Comparison of ENCODE assay signal across 1 cellular context in genomic region chr6:44475779-44476434, GRCh38.
TF ChIP-seq lines count a peak whose summit lies in the region.

No MANE protein-coding gene starts in this region.

TF ChIP-seq in HepG2, 621 proteins besides CTCF, POLR2A, EP300 and RAD21 (continued from another document):
- TF ChIP-seq, protein P1, sequence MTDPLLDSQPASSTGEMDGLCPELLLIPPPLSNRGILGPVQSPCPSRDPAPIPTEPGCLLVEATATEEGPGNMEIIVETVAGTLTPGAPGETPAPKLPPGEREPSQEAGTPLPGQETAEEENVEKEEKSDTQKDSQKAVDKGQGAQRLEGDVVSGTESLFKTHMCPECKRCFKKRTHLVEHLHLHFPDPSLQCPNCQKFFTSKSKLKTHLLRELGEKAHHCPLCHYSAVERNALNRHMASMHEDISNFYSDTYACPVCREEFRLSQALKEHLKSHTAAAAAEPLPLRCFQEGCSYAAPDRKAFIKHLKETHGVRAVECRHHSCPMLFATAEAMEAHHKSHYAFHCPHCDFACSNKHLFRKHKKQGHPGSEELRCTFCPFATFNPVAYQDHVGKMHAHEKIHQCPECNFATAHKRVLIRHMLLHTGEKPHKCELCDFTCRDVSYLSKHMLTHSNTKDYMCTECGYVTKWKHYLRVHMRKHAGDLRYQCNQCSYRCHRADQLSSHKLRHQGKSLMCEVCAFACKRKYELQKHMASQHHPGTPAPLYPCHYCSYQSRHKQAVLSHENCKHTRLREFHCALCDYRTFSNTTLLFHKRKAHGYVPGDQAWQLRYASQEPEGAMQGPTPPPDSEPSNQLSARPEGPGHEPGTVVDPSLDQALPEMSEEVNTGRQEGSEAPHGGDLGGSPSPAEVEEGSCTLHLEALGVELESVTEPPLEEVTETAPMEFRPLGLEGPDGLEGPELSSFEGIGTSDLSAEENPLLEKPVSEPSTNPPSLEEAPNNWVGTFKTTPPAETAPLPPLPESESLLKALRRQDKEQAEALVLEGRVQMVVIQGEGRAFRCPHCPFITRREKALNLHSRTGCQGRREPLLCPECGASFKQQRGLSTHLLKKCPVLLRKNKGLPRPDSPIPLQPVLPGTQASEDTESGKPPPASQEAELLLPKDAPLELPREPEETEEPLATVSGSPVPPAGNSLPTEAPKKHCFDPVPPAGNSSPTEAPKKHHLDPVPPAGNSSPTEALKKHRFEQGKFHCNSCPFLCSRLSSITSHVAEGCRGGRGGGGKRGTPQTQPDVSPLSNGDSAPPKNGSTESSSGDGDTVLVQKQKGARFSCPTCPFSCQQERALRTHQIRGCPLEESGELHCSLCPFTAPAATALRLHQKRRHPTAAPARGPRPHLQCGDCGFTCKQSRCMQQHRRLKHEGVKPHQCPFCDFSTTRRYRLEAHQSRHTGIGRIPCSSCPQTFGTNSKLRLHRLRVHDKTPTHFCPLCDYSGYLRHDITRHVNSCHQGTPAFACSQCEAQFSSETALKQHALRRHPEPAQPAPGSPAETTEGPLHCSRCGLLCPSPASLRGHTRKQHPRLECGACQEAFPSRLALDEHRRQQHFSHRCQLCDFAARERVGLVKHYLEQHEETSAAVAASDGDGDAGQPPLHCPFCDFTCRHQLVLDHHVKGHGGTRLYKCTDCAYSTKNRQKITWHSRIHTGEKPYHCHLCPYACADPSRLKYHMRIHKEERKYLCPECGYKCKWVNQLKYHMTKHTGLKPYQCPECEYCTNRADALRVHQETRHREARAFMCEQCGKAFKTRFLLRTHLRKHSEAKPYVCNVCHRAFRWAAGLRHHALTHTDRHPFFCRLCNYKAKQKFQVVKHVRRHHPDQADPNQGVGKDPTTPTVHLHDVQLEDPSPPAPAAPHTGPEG (CRISPR knock-in tag; IDR thresholded peaks at IDR 0.05), result no peak
- TF ChIP-seq ZNF547 (CRISPR knock-in tag; IDR thresholded peaks at IDR 0.05) (no peak), HNF4G (IDR thresholded peaks at IDR 0.05; ENCODE audit: borderline replicate concordance, low read depth, low read length) (no peak), HNF4G (CRISPR knock-in tag; IDR thresholded peaks at IDR 0.05; ENCODE audit: borderline replicate concordance, low read depth) (0 out of 2 replicates have a peak, but pooled peaks have one; percentile 39), FOXO4 (CRISPR knock-in tag; conservative IDR thresholded peaks at IDR 0.05) (0 out of 2 replicates have a peak, but pooled peaks have one; percentile 93), HIVEP1 (CRISPR knock-in tag; IDR thresholded peaks at IDR 0.05) (peak; percentile 15; the same call in 1 of the 2 replicates), ATM (IDR thresholded peaks at IDR 0.05; ENCODE audit: borderline replicate concordance) (no peak), ZNF782 (CRISPR knock-in tag; IDR thresholded peaks at IDR 0.05; ENCODE audit: borderline replicate concordance) (peak; percentile 73; the same call in 1 of the 2 replicates), SNAI1 (CRISPR knock-in tag; IDR thresholded peaks at IDR 0.05; ENCODE audit: borderline replicate concordance) (no peak), MAFK (conservative IDR thresholded peaks at IDR 0.05 in 1 of 2, IDR thresholded peaks at IDR 0.05 in 1 of 2; ENCODE audit: low read length in 2 of 2) (no peak), ZNF510 (CRISPR knock-in tag; IDR thresholded peaks at IDR 0.05; ENCODE audit: low read depth) (no peak), RXRA (CRISPR knock-in tag; IDR thresholded peaks at IDR 0.05) (0 out of 2 replicates have a peak, but pooled peaks have one; percentile 33), NRL (CRISPR knock-in tag; IDR thresholded peaks at IDR 0.05; ENCODE audit: borderline replicate concordance) (peak; percentile 83; the same call in 1 of the 2 replicates), ZNF567 (CRISPR knock-in tag; IDR thresholded peaks at IDR 0.05; ENCODE audit: borderline replicate concordance) (peak; percentile 69; the same call in 1 of the 2 replicates), NR1H2 (CRISPR knock-in tag; IDR thresholded peaks at IDR 0.05; ENCODE audit: borderline replicate concordance, low read depth) (no peak), ARNT (IDR thresholded peaks at IDR 0.05) (no peak), TEAD3 (CRISPR knock-in tag; optimal IDR thresholded peaks at IDR 0.05; ENCODE audit: borderline replicate concordance) (peak; percentile 68), PLRG1 (conservative IDR thresholded peaks at IDR 0.05) (no peak), FOSL1 (CRISPR knock-in tag; IDR thresholded peaks at IDR 0.05; ENCODE audit: borderline replicate concordance) (no peak), ISL2 (CRISPR knock-in tag; IDR thresholded peaks at IDR 0.05) (0 out of 2 replicates have a peak, but pooled peaks have one; percentile 16), ZNF331 (CRISPR knock-in tag; IDR thresholded peaks at IDR 0.05) (peak; percentile 52; the same call in 1 of the 2 replicates), ATRX (CRISPR knock-in tag; IDR thresholded peaks at IDR 0.05; ENCODE audit: borderline replicate concordance) (no peak), ZNF780A (CRISPR knock-in tag; IDR thresholded peaks at IDR 0.05) (no peak), IKZF1 (IDR thresholded peaks at IDR 0.05) (no peak), ZFX (CRISPR knock-in tag; IDR thresholded peaks at IDR 0.05; ENCODE audit: low read depth) (peak; percentile 33; the same call in 1 of the 2 replicates), ETV6 (CRISPR knock-in tag; conservative IDR thresholded peaks at IDR 0.05) (0 out of 2 replicates have a peak, but pooled peaks have one; percentile 28), ZNF552 (CRISPR knock-in tag; IDR thresholded peaks at IDR 0.05; ENCODE audit: borderline replicate concordance) (no peak), ZNF451 (CRISPR knock-in tag; IDR thresholded peaks at IDR 0.05) (no peak), MEIS2 (CRISPR knock-in tag; IDR thresholded peaks at IDR 0.05) (0 out of 2 replicates have a peak, but pooled peaks have one; percentile 7), ZNF614 (CRISPR knock-in tag; IDR thresholded peaks at IDR 0.05; ENCODE audit: borderline replicate concordance) (peak; percentile 78; the same call in 1 of the 2 replicates)
- TF ChIP-seq, protein P2, sequence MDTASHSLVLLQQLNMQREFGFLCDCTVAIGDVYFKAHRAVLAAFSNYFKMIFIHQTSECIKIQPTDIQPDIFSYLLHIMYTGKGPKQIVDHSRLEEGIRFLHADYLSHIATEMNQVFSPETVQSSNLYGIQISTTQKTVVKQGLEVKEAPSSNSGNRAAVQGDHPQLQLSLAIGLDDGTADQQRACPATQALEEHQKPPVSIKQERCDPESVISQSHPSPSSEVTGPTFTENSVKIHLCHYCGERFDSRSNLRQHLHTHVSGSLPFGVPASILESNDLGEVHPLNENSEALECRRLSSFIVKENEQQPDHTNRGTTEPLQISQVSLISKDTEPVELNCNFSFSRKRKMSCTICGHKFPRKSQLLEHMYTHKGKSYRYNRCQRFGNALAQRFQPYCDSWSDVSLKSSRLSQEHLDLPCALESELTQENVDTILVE (CRISPR knock-in tag; IDR thresholded peaks at IDR 0.05), result 0 out of 2 replicates have a peak, but pooled peaks have one; percentile 56
- TF ChIP-seq, protein P3, sequence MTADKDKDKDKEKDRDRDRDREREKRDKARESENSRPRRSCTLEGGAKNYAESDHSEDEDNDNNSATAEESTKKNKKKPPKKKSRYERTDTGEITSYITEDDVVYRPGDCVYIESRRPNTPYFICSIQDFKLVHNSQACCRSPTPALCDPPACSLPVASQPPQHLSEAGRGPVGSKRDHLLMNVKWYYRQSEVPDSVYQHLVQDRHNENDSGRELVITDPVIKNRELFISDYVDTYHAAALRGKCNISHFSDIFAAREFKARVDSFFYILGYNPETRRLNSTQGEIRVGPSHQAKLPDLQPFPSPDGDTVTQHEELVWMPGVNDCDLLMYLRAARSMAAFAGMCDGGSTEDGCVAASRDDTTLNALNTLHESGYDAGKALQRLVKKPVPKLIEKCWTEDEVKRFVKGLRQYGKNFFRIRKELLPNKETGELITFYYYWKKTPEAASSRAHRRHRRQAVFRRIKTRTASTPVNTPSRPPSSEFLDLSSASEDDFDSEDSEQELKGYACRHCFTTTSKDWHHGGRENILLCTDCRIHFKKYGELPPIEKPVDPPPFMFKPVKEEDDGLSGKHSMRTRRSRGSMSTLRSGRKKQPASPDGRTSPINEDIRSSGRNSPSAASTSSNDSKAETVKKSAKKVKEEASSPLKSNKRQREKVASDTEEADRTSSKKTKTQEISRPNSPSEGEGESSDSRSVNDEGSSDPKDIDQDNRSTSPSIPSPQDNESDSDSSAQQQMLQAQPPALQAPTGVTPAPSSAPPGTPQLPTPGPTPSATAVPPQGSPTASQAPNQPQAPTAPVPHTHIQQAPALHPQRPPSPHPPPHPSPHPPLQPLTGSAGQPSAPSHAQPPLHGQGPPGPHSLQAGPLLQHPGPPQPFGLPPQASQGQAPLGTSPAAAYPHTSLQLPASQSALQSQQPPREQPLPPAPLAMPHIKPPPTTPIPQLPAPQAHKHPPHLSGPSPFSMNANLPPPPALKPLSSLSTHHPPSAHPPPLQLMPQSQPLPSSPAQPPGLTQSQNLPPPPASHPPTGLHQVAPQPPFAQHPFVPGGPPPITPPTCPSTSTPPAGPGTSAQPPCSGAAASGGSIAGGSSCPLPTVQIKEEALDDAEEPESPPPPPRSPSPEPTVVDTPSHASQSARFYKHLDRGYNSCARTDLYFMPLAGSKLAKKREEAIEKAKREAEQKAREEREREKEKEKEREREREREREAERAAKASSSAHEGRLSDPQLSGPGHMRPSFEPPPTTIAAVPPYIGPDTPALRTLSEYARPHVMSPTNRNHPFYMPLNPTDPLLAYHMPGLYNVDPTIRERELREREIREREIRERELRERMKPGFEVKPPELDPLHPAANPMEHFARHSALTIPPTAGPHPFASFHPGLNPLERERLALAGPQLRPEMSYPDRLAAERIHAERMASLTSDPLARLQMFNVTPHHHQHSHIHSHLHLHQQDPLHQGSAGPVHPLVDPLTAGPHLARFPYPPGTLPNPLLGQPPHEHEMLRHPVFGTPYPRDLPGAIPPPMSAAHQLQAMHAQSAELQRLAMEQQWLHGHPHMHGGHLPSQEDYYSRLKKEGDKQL (CRISPR knock-in tag; IDR thresholded peaks at IDR 0.05; ENCODE audit: low read depth), result no peak
- TF ChIP-seq, protein P4, sequence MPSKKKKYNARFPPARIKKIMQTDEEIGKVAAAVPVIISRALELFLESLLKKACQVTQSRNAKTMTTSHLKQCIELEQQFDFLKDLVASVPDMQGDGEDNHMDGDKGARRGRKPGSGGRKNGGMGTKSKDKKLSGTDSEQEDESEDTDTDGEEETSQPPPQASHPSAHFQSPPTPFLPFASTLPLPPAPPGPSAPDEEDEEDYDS (CRISPR knock-in tag; IDR thresholded peaks at IDR 0.05), result no peak
- TF ChIP-seq, protein P5, sequence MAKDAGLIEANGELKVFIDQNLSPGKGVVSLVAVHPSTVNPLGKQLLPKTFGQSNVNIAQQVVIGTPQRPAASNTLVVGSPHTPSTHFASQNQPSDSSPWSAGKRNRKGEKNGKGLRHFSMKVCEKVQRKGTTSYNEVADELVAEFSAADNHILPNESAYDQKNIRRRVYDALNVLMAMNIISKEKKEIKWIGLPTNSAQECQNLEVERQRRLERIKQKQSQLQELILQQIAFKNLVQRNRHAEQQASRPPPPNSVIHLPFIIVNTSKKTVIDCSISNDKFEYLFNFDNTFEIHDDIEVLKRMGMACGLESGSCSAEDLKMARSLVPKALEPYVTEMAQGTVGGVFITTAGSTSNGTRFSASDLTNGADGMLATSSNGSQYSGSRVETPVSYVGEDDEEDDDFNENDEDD (CRISPR knock-in tag; IDR thresholded peaks at IDR 0.05; ENCODE audit: borderline replicate concordance), result no peak
- TF ChIP-seq, protein P6, sequence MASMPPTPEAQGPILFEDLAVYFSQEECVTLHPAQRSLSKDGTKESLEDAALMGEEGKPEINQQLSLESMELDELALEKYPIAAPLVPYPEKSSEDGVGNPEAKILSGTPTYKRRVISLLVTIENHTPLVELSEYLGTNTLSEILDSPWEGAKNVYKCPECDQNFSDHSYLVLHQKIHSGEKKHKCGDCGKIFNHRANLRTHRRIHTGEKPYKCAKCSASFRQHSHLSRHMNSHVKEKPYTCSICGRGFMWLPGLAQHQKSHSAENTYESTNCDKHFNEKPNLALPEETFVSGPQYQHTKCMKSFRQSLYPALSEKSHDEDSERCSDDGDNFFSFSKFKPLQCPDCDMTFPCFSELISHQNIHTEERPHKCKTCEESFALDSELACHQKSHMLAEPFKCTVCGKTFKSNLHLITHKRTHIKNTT (CRISPR knock-in tag; IDR thresholded peaks at IDR 0.05), result no peak
